ENCODE assay signal across 14 cellular contexts in the genomic region with DNA sequence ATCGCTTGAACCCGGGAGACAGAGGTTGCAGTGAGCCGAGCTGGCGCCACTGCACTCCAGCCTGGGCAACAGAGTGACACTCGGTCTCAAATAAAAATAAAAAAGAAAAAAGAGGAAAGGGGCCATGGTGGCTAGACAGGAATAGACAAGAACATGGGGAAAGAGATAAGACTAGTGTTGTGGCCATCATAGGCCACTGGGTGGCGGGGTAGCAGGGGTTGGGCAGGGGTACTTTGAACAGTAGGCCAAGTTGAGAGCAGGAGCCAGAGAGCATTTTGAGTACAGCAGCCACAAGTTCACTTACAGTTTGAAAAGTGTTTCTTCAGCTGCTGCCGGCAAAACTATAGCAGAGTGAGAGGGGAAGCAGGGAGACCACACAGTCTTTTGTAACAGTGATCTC.
DNase-seq lines count a peak whose midpoint lies in the region; ATAC-seq and TF ChIP-seq lines count a peak whose summit lies in the region.
"Had no signal": no experiment of that assay in that cellular context is flagged by ENCODE, and none has a peak within 500 bp of the region (broad histone marks: within the 10 kb centered on the region; RNA-seq: fewer than 3 reads in every experiment).

No MANE protein-coding gene starts in this region.

- no peaks in the 10 kb centered on the region for H3K9me3 ChIP-seq in A673 (ENCODE audit: low read depth, low read length, poor library complexity, severe bottlenecking)
- no peaks in the 10 kb centered on the region for H3K9me3 ChIP-seq in CD8-positive, alpha-beta T cell (ENCODE audit: low read length)
- H3K9me3 ChIP-seq: right atrium auricular region had no signal

- POLR2A ChIA-PET in A673 (lab: Charles Lee; ENCODE audit: low non-redundant PET) = no interaction called here
- POLR2A ChIA-PET in CD8-positive, alpha-beta T cell (lab: Charles Lee) = no interaction called here

- H3K79me2 ChIP-seq in GM23338 (replicated peaks; ENCODE audit: insufficient read depth) = no peaks in the 10 kb centered on the region

- H3K27ac ChIP-seq in A673 (ENCODE audit: low read depth, low read length, poor library complexity, severe bottlenecking) (no peak overlapping the region), GM23338 (ENCODE audit: low read depth) (no peak overlapping the region)
- H3K27ac ChIP-seq in CD8-positive, alpha-beta T cell (ENCODE audit: low read depth, low read length) = no peak overlapping the region
- H3K27ac ChIP-seq: right atrium auricular region had no signal

- H3K27me3 Mint-ChIP-seq in GM23338 (ENCODE audit: insufficient read depth, low read depth, poor library complexity) = peaks cover 3% of the 10 kb centered on the region
- no peaks in the 10 kb centered on the region for H3K27me3 Mint-ChIP-seq in CD8-positive, alpha-beta T cell (ENCODE audit: low read depth)
- H3K27me3 Mint-ChIP-seq: activated naive CD8-positive, alpha-beta T cell treated with anti-CD3 and anti-CD28 coated beads, Interleukin-2, amount 50 U/mL, for 24 hours; stimulated activated naive CD8-positive, alpha-beta T cell treated with anti-CD3 and anti-CD28 coated beads, Interleukin-15, amount 100 ng/mL, for 72 hours had no signal

- no peak overlapping the region for H3K4me3 Mint-ChIP-seq in GM23338
- no peak overlapping the region for H3K4me3 Mint-ChIP-seq in CD8-positive, alpha-beta T cell
- H3K4me3 Mint-ChIP-seq: activated naive CD8-positive, alpha-beta T cell treated with anti-CD3 and anti-CD28 coated beads, Interleukin-2, amount 50 U/mL, for 24 hours; immature natural killer cell; stimulated activated naive CD8-positive, alpha-beta T cell treated with anti-CD3 and anti-CD28 coated beads, Interleukin-15, amount 100 ng/mL, for 72 hours had no signal

- no TSS peak for BruUV-seq in A673 (replicated peaks; lab: Mats Ljungman, UMichigan)

- ATAC-seq in GM23338 (peak; percentile 99), HG03135 (IDR thresholded peaks at IDR 0.05; ENCODE audit: unreplicated experiment) (no peak), omental fat pad (ENCODE audit: low FRiP score) (no peak), GM19467 (IDR thresholded peaks at IDR 0.05; ENCODE audit: unreplicated experiment) (no peak)
- ATAC-seq in CD8-positive, alpha-beta T cell = no peak
- ATAC-seq: activated naive CD8-positive, alpha-beta T cell treated with anti-CD3 and anti-CD28 coated beads, Interleukin-2, amount 50 U/mL, for 24 hours; stimulated activated naive CD8-positive, alpha-beta T cell treated with anti-CD3 and anti-CD28 coated beads, Interleukin-15, amount 100 ng/mL, for 72 hours had no signal

- H3K27me3 ChIP-seq in A673 (replicated peaks; ENCODE audit: insufficient read depth, low read depth, low read length, poor library complexity) (no peaks in the 10 kb centered on the region), GM23338 (ENCODE audit: insufficient read depth) (no peaks in the 10 kb centered on the region)
- no peaks in the 10 kb centered on the region for H3K27me3 ChIP-seq in CD8-positive, alpha-beta T cell (ENCODE audit: insufficient read depth, low read length)
- H3K27me3 ChIP-seq: right atrium auricular region had no signal

- intact Hi-C loops in A673 (cut with micrococcal nuclease; ENCODE audit: unreplicated experiment) = no loop called here
- intact Hi-C loops in CD8-positive, alpha-beta T cell (cut with DNase I, micrococcal nuclease) = no loop called here

- no peaks in the 10 kb centered on the region for H3F3A ChIP-seq in GM23338 (replicated peaks; ENCODE audit: low read depth)

- H3K9me2 ChIP-seq in GM23338 (ENCODE audit: insufficient read depth) = no peaks in the 10 kb centered on the region

- H3K36me3 Mint-ChIP-seq in GM23338 (ENCODE audit: low read depth) = no peaks in the 10 kb centered on the region
- no peaks in the 10 kb centered on the region for H3K36me3 Mint-ChIP-seq in CD8-positive, alpha-beta T cell

- peak overlapping the region; percentile 98 for H2AFZ ChIP-seq in GM23338

- no peak overlapping the region for H3K4me3 ChIP-seq in A673 (ENCODE audit: low read depth, low read length, poor library complexity, severe bottlenecking)
- H3K4me3 ChIP-seq in GM23338 = no peak overlapping the region
- no peak overlapping the region for H3K4me3 ChIP-seq in CD8-positive, alpha-beta T cell (ENCODE audit: low read depth, low read length)
- H3K4me3 ChIP-seq: right atrium auricular region had no signal

- H3K36me3 ChIP-seq in A673 (ENCODE audit: insufficient read depth, low read length, poor library complexity, severe bottlenecking) (no peaks in the 10 kb centered on the region), GM23338 (ENCODE audit: insufficient read depth) (no peaks in the 10 kb centered on the region)
- H3K36me3 ChIP-seq in CD8-positive, alpha-beta T cell (ENCODE audit: insufficient read depth, low read length) = no peaks in the 10 kb centered on the region
- H3K36me3 ChIP-seq: right atrium auricular region had no signal

- TF ChIP-seq CTCF in A673 (conservative IDR thresholded peaks at IDR 0.05; ENCODE audit: low read depth, low read length) = peak; percentile 62
- peak; percentile 57 to 76 for TF ChIP-seq CTCF in GM23338 (conservative IDR thresholded peaks at IDR 0.05; ENCODE audit: low read depth in 2 of 2)
- no peak for TF ChIP-seq CTCF in CD8-positive, alpha-beta T cell (IDR thresholded peaks at IDR 0.05)
- TF ChIP-seq CTCF in omental fat pad (IDR thresholded peaks at IDR 0.05) = no peak

- H4K20me1 ChIP-seq in GM23338 (replicated peaks; ENCODE audit: insufficient read depth) = no peaks in the 10 kb centered on the region

- DNase-seq in A673 (ENCODE audit: low spot score) = peak; percentile 59
- peak; percentile 74 for DNase-seq in GM23338 (ENCODE audit: low spot score)
- DNase-seq in NCI-H69 (lab: John Stamatoyannopoulos, UW) = peak; percentile 59
- DNase-seq in ecto neural progenitor cell (ENCODE audit: low spot score) = peak; percentile 60
- DNase-seq in CD8-positive, alpha-beta T cell = no peak
- no peak for DNase-seq in omental fat pad (ENCODE audit: low spot score)
- DNase-seq: activated CD8-positive, alpha-beta memory T cell treated with anti-CD3 and anti-CD28 coated beads, Interleukin-2, amount 50 U/mL, for 4 hours; activated naive CD8-positive, alpha-beta T cell treated with anti-CD3 and anti-CD28 coated beads, Interleukin-2, amount 50 U/mL, for 24 hours; immature natural killer cell; NCI-H1436; stimulated activated naive CD8-positive, alpha-beta T cell treated with anti-CD3 and anti-CD28 coated beads, Interleukin-15, amount 100 ng/mL, for 72 hours had no signal

- no peaks in the 10 kb centered on the region; the same call in 2 of the 3 replicates for H3K4me1 Mint-ChIP-seq in GM23338
- no peaks in the 10 kb centered on the region for H3K4me1 Mint-ChIP-seq in CD8-positive, alpha-beta T cell (ENCODE audit: low read depth)
- H3K4me1 Mint-ChIP-seq: activated naive CD8-positive, alpha-beta T cell treated with anti-CD3 and anti-CD28 coated beads, Interleukin-2, amount 50 U/mL, for 24 hours; immature natural killer cell; stimulated activated naive CD8-positive, alpha-beta T cell treated with anti-CD3 and anti-CD28 coated beads, Interleukin-15, amount 100 ng/mL, for 72 hours had no signal

- H3K27ac Mint-ChIP-seq in GM23338 = no peak overlapping the region
- H3K27ac Mint-ChIP-seq in CD8-positive, alpha-beta T cell = no peak overlapping the region
- H3K27ac Mint-ChIP-seq: activated naive CD8-positive, alpha-beta T cell treated with anti-CD3 and anti-CD28 coated beads, Interleukin-2, amount 50 U/mL, for 24 hours; immature natural killer cell; stimulated activated naive CD8-positive, alpha-beta T cell treated with anti-CD3 and anti-CD28 coated beads, Interleukin-15, amount 100 ng/mL, for 72 hours had no signal

- CTCF ChIA-PET in A673 (lab: Charles Lee) = no interaction called here
- CTCF ChIA-PET in CD8-positive, alpha-beta T cell (lab: Charles Lee) = no interaction called here

- no peak overlapping the region for H3K4me2 ChIP-seq in GM23338

- no peaks in the 10 kb centered on the region; the same call in 2 of the 3 replicates for H3K9me3 Mint-ChIP-seq in GM23338
- H3K9me3 Mint-ChIP-seq in CD8-positive, alpha-beta T cell = peaks cover 9% of the 10 kb centered on the region

- no peaks in the 10 kb centered on the region for H3K4me1 ChIP-seq in A673 (ENCODE audit: insufficient read depth, low read length, poor library complexity, severe bottlenecking)
- no peaks in the 10 kb centered on the region for H3K4me1 ChIP-seq in GM23338 (ENCODE audit: insufficient read depth)
- no peaks in the 10 kb centered on the region for H3K4me1 ChIP-seq in CD8-positive, alpha-beta T cell (ENCODE audit: insufficient read depth, low read length)
- H3K4me1 ChIP-seq: right atrium auricular region had no signal

TF ChIP-seq in GM23338, 12 proteins besides CTCF, POLR2A, EP300 and RAD21:
- TF ChIP-seq STAT1 (IDR thresholded peaks at IDR 0.05; ENCODE audit: unreplicated experiment) (no peak), ZNF331 (CRISPR knock-in tag; IDR thresholded peaks at IDR 0.05; ENCODE audit: low read depth) (no peak), JUNB (IDR thresholded peaks at IDR 0.05; ENCODE audit: unreplicated experiment) (no peak), EZH2 (IDR thresholded peaks at IDR 0.05; ENCODE audit: low read depth, unreplicated experiment) (no peak), POLR2AphosphoS5 (IDR thresholded peaks at IDR 0.05; ENCODE audit: low read depth) (no peak), ZNF114 (CRISPR knock-in tag; IDR thresholded peaks at IDR 0.05) (no peak)
- TF ChIP-seq, protein P1, sequence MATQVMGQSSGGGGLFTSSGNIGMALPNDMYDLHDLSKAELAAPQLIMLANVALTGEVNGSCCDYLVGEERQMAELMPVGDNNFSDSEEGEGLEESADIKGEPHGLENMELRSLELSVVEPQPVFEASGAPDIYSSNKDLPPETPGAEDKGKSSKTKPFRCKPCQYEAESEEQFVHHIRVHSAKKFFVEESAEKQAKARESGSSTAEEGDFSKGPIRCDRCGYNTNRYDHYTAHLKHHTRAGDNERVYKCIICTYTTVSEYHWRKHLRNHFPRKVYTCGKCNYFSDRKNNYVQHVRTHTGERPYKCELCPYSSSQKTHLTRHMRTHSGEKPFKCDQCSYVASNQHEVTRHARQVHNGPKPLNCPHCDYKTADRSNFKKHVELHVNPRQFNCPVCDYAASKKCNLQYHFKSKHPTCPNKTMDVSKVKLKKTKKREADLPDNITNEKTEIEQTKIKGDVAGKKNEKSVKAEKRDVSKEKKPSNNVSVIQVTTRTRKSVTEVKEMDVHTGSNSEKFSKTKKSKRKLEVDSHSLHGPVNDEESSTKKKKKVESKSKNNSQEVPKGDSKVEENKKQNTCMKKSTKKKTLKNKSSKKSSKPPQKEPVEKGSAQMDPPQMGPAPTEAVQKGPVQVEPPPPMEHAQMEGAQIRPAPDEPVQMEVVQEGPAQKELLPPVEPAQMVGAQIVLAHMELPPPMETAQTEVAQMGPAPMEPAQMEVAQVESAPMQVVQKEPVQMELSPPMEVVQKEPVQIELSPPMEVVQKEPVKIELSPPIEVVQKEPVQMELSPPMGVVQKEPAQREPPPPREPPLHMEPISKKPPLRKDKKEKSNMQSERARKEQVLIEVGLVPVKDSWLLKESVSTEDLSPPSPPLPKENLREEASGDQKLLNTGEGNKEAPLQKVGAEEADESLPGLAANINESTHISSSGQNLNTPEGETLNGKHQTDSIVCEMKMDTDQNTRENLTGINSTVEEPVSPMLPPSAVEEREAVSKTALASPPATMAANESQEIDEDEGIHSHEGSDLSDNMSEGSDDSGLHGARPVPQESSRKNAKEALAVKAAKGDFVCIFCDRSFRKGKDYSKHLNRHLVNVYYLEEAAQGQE (IDR thresholded peaks at IDR 0.05; ENCODE audit: unreplicated experiment) = no peak

Comparison
In these comparisons a context has a peak if more than half of its experiments do, and no peak if none do; other contexts are left out.
1. DNase-seq: peak in A673 (single experiment), GM23338 (single experiment), NCI-H69 (single experiment) and ecto neural progenitor cell (single experiment); none in CD8-positive, alpha-beta T cell (0 of 7) and omental fat pad (single experiment).
2. CTCF ChIP-seq: peak in A673 (single experiment) and GM23338 (2 of 2); none in CD8-positive, alpha-beta T cell (single experiment) and omental fat pad (0 of 3).